Comparison of ENCODE assay signal across 12 cellular contexts in the genomic region with DNA sequence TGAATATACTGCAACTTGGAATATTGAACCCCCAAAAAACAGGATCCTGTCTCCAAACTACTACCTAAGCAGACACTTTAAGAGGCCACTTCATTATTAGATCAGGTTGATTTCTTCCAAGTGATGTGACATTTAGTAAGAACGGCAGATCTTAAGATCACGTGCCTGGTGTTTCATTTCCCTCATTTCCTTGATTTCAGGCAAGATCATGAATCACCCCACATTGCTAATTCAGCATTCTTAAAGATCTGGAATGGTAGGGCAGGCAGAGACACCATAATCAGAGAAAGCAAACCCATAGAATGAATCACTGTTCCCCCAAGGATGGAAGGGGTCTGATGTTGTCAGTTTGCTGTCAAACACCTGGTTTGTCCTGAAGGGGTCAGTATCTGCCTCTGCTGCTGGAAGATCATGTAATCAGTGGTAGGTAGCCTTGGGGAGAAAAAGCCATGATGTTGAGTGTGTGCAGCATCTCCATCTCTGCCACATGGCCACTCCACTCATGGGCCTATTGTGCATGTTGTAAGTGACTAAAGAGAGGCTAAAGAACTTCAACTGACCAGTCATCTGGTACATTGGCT.
A peak's percentile ranks its signal among the peaks of the same experiment; 100 is the strongest.
DNase-seq lines count a peak whose midpoint lies in the region; ATAC-seq and TF ChIP-seq lines count a peak whose summit lies in the region.
"Had no signal": no experiment of that assay in that cellular context is flagged by ENCODE, and none has a peak within 500 bp of the region (broad histone marks: within the 10 kb centered on the region; RNA-seq: fewer than 3 reads in every experiment).

No MANE protein-coding gene starts in this region.

- DNase-seq in T-helper 2 cell treated with Interferon-gamma antibody and Interleukin-4, amounts not matched to agents 5 μg/mL and 100 μg/mL, for 36 hours (ENCODE audit: low spot score), result no peak
- DNase-seq in T-helper 2 cell (no peak), NCI-H1694 (lab: John Stamatoyannopoulos, UW) (peak; percentile 4), cardiac fibroblast (ENCODE audit: low read depth in 2 of 2) (peak in 1 of 2 donors; percentile 18), mesenteric fat pad (ENCODE audit: low spot score) (no peak), heart right ventricle (no peak)
- DNase-seq in natural killer cell treated with Interleukin-12 subunit alpha and Interleukin-12 subunit beta and Interleukin-15 and Interleukin-18, amount 100 ng/mL, for 72 hours (ENCODE audit: low spot score), result no peak
- DNase-seq: kidney; right cardiac atrium; SK-N-SH; stimulated activated naive CD4-positive, alpha-beta T cell had no signal

- TF ChIP-seq CTCF in cardiac fibroblast (IDR thresholded peaks at IDR 0.05; ENCODE audit: low read depth, low read length) (peak; percentile 21), heart right ventricle (IDR thresholded peaks at IDR 0.05) (peak in 1 of 9 donors; percentile 17)

- H3K36me3 ChIP-seq in heart right ventricle, result no peaks in the 10 kb centered on the region

- H3K36me3 Mint-ChIP-seq in T-helper 2 cell treated with Interferon-gamma antibody and Interleukin-4, amounts not matched to agents 5 μg/mL and 100 μg/mL, for 36 hours (ENCODE audit: low read depth), result peaks cover 46% of the 10 kb centered on the region
- H3K36me3 Mint-ChIP-seq in natural killer cell treated with Interleukin-12 subunit alpha and Interleukin-12 subunit beta and Interleukin-15 and Interleukin-18, amount 100 ng/mL, for 72 hours, result peaks cover 26% of the 10 kb centered on the region

- H3K27me3 ChIP-seq in heart right ventricle, result no peaks in the 10 kb centered on the region

- peak overlapping the region; percentile 95 for H3K27ac Mint-ChIP-seq in T-helper 2 cell treated with Interferon-gamma antibody and Interleukin-4, amounts not matched to agents 5 μg/mL and 100 μg/mL, for 36 hours
- peak overlapping the region; percentile 92 to 94 for H3K27ac Mint-ChIP-seq in natural killer cell treated with Interleukin-12 subunit alpha and Interleukin-12 subunit beta and Interleukin-15 and Interleukin-18, amount 100 ng/mL, for 72 hours

- peaks cover 33% of the 10 kb centered on the region for H3K9me3 Mint-ChIP-seq in T-helper 2 cell treated with Interferon-gamma antibody and Interleukin-4, amounts not matched to agents 5 μg/mL and 100 μg/mL, for 36 hours
- peaks cover 13% of the 10 kb centered on the region for H3K9me3 Mint-ChIP-seq in natural killer cell treated with Interleukin-12 subunit alpha and Interleukin-12 subunit beta and Interleukin-15 and Interleukin-18, amount 100 ng/mL, for 72 hours

- H3K4me3 Mint-ChIP-seq in T-helper 2 cell treated with Interferon-gamma antibody and Interleukin-4, amounts not matched to agents 5 μg/mL and 100 μg/mL, for 36 hours, result peak overlapping the region; percentile 37
- peak overlapping the region; percentile 72 for H3K4me3 Mint-ChIP-seq in natural killer cell treated with Interleukin-12 subunit alpha and Interleukin-12 subunit beta and Interleukin-15 and Interleukin-18, amount 100 ng/mL, for 72 hours

- peaks cover 0 to 7% (median 0%) of the 10 kb centered on the region in 11 donors for H3K9me3 ChIP-seq in heart right ventricle
- H3K9me3 ChIP-seq: SK-N-SH had no signal

- ATAC-seq in natural killer cell treated with Interleukin-12 subunit alpha and Interleukin-12 subunit beta and Interleukin-15 and Interleukin-18, amount 100 ng/mL, for 72 hours, result no peak
- ATAC-seq in GM19452 (IDR thresholded peaks at IDR 0.05; ENCODE audit: unreplicated experiment) (no peak), heart right ventricle (no peak)

- H3K4me3 ChIP-seq in cardiac fibroblast (replicated peaks in 1 of 2; ENCODE audit: low read depth in 2 of 2, low read length in 2 of 2) (no peak overlapping the region), heart right ventricle (no peak overlapping the region)

- no peak overlapping the region for H3K27ac ChIP-seq in heart right ventricle

- peaks cover 44% of the 10 kb centered on the region for H3K4me1 Mint-ChIP-seq in T-helper 2 cell treated with Interferon-gamma antibody and Interleukin-4, amounts not matched to agents 5 μg/mL and 100 μg/mL, for 36 hours (ENCODE audit: low read depth)
- H3K4me1 Mint-ChIP-seq in natural killer cell treated with Interleukin-12 subunit alpha and Interleukin-12 subunit beta and Interleukin-15 and Interleukin-18, amount 100 ng/mL, for 72 hours (ENCODE audit: low read depth in 2 of 2), result peaks cover 41 to 54% of the 10 kb centered on the region in 2 donors

- peaks cover 0 to 36% (median 0%) of the 10 kb centered on the region in 9 donors for H3K4me1 ChIP-seq in heart right ventricle

- no peaks in the 10 kb centered on the region for H3K27me3 Mint-ChIP-seq in T-helper 2 cell treated with Interferon-gamma antibody and Interleukin-4, amounts not matched to agents 5 μg/mL and 100 μg/mL, for 36 hours (ENCODE audit: low read depth)
- H3K27me3 Mint-ChIP-seq in natural killer cell treated with Interleukin-12 subunit alpha and Interleukin-12 subunit beta and Interleukin-15 and Interleukin-18, amount 100 ng/mL, for 72 hours, result no peaks in the 10 kb centered on the region

- 82 to 95% methylated on average over 2 of the region's 2 CpGs for WGBS in heart right ventricle, 2 donors

- intact Hi-C loops in heart right ventricle (cut with DNase I), result no loop called here
